In genomic region chr15:43726306-43726705, GRCh38 we compare ENCODE assay signal across 11 cellular contexts. TPM values are rescaled to one million over a fixed set of nuclear protein-coding genes. Genes with fewer than 3 reads are reported as not detected.
DNase-seq lines count a peak whose midpoint lies in the region.
"Not testable (repeated sequence)": the region's sequence is repeated elsewhere in the genome, so short reads cannot be mapped to it uniquely, and the experiment has no call there.
"Had no signal": no experiment of that assay in that cellular context is flagged by ENCODE, and none has a peak within 500 bp of the region (broad histone marks: within the 10 kb centered on the region; RNA-seq: fewer than 3 reads in every experiment).

No MANE protein-coding gene starts in this region.

- no CpG with 5 or more reads among the region's 1 CpG for WGBS in trophoblast cell (ENCODE audit: extremely low coverage, insufficient coverage, insufficient read length)

- not testable (repeated sequence) for H3K27ac ChIP-seq in Karpas-422 (ENCODE audit: low read length); trophoblast cell (ENCODE audit: low read depth, low read length)

- not testable (repeated sequence) for H3K9me3 ChIP-seq in Karpas-422 (ENCODE audit: low read length); trophoblast cell (ENCODE audit: insufficient read depth, low read depth, low read length)

- not testable (repeated sequence) for H3K23ac ChIP-seq in trophoblast cell (ENCODE audit: low read length)

- not testable (repeated sequence) for H4K12ac ChIP-seq in trophoblast cell (ENCODE audit: low read depth, low read length)

- not testable (repeated sequence) for H4K20me1 ChIP-seq in Karpas-422 (ENCODE audit: insufficient read depth, low read depth, low read length)

- not testable (repeated sequence) for H3K9me2 ChIP-seq in Karpas-422 (replicated peaks; ENCODE audit: insufficient read depth, low read length)

- H3K4me1 ChIP-seq in Karpas-422 (ENCODE audit: low read length); trophoblast cell (ENCODE audit: control insufficient read depth in 1 of 2, insufficient read depth in 2 of 2, low read length in 2 of 2): not testable (repeated sequence)

- not testable (repeated sequence) for H2AFZ ChIP-seq in Karpas-422 (ENCODE audit: low read length); trophoblast cell (ENCODE audit: insufficient read depth, low read length, poor library complexity)

- not testable (repeated sequence) for H2BK12ac ChIP-seq in trophoblast cell (ENCODE audit: low read length)

- not testable (repeated sequence) for H3K4me2 ChIP-seq in Karpas-422 (ENCODE audit: low read depth, low read length, poor library complexity, severe bottlenecking); trophoblast cell (ENCODE audit: low read length)

- H3K14ac ChIP-seq in trophoblast cell (ENCODE audit: low read length): not testable (repeated sequence)

- not testable (repeated sequence) for H4K91ac ChIP-seq in trophoblast cell (ENCODE audit: low read depth, low read length)

- not testable (repeated sequence) for H3K27me3 ChIP-seq in Karpas-422 (ENCODE audit: low read length); trophoblast cell (ENCODE audit: insufficient read depth, low read length)

- H3K79me1 ChIP-seq in trophoblast cell (ENCODE audit: low read length): not testable (repeated sequence)

- not testable (repeated sequence) for H2AK5ac ChIP-seq in trophoblast cell (ENCODE audit: low read length)

- not testable (repeated sequence) for H2BK120ac ChIP-seq in trophoblast cell (ENCODE audit: insufficient read depth, low read length, poor library complexity)

- peak; percentile 29 for DNase-seq in Karpas-422
- DNase-seq in trophoblast cell: peak; percentile 66 to 82

- not testable (repeated sequence) for H3K79me2 ChIP-seq in Karpas-422 (ENCODE audit: low read length); trophoblast cell (ENCODE audit: control insufficient read depth, insufficient read depth, low read length, poor library complexity)

- H3K36me3 ChIP-seq in Karpas-422 (ENCODE audit: insufficient read depth, low read length); trophoblast cell (ENCODE audit: control insufficient read depth in 1 of 2, insufficient read depth in 2 of 2, low read length in 2 of 2): not testable (repeated sequence)

- not testable (repeated sequence) for H2BK5ac ChIP-seq in trophoblast cell (ENCODE audit: low read depth, low read length, poor library complexity)

- not testable (repeated sequence) for H4K8ac ChIP-seq in trophoblast cell (ENCODE audit: low read depth, low read length)

- not testable (repeated sequence) for H3K18ac ChIP-seq in trophoblast cell (ENCODE audit: low read length)

- H3K4ac ChIP-seq in trophoblast cell (ENCODE audit: low read depth, low read length): not testable (repeated sequence)

- H3K4me3 ChIP-seq in Karpas-422 (ENCODE audit: low read length); trophoblast cell (ENCODE audit: low read depth, low read length): not testable (repeated sequence)

- H3K9ac ChIP-seq in Karpas-422 (ENCODE audit: low read length); trophoblast cell (ENCODE audit: low read length): not testable (repeated sequence)

RNA-seq across cellular contexts. Expression of gene PDIA3, which starts 19.9 kb away (rescaled TPM):
- total RNA-seq in Karpas-422 (2014; rRNA removed; shearing (Covaris generic); ENCODE audit: low replicate concordance): 160 and 198 TPM in 2 replicates
- polyA plus RNA-seq in trophoblast cell (2013): 1,066 and 1,100 TPM in 2 replicates

RNA-seq across cellular contexts. Expression of gene CKMT1A, which starts 32.6 kb away (rescaled TPM):
- not detected in 2 replicates for total RNA-seq in Karpas-422 (2014; rRNA removed; shearing (Covaris generic); ENCODE audit: low replicate concordance)
- polyA plus RNA-seq in trophoblast cell (2013): 35.5 and 40.4 TPM in 2 replicates
- total RNA-seq: A172; B cell; CD4-positive, alpha-beta memory T cell; CD4-positive, alpha-beta T cell; CD4-positive, CD25-positive, alpha-beta regulatory T cell; CD8-positive, alpha-beta memory T cell; CD8-positive, alpha-beta T cell had no signal
- polyA plus RNA-seq: AG04450; CD14-positive monocyte; CD4-positive, alpha-beta memory T cell; CD4-positive, CD25-positive, alpha-beta regulatory T cell; CD8-positive, alpha-beta memory T cell had no signal

RNA-seq across cellular contexts. Expression of gene ELL3, which starts 50.5 kb away (rescaled TPM):
- total RNA-seq in Karpas-422 (2014; rRNA removed; shearing (Covaris generic); ENCODE audit: low replicate concordance): 522 and 565 TPM in 2 replicates
- polyA plus RNA-seq in trophoblast cell (2013): 1.5 and 1.7 TPM in 2 replicates
